8 cellular contexts compared by ENCODE assay signal in genomic region chr1:59046730-59047157, GRCh38.
DNase-seq lines count a peak whose midpoint lies in the region; ATAC-seq and TF ChIP-seq lines count a peak whose summit lies in the region.

No MANE protein-coding gene starts in this region.

- H3K36me3 Mint-ChIP-seq in naive thymus-derived CD4-positive, alpha-beta T cell: peaks cover 0 to 47% (median 0%) of the 10 kb centered on the region in 5 donors

- no peak overlapping the region for H3K4me3 ChIP-seq in left ventricle myocardium inferior
- H3K4me3 ChIP-seq in naive thymus-derived CD4-positive, alpha-beta T cell (ENCODE audit: low read length): no peak overlapping the region

- H3K27ac ChIP-seq in left ventricle myocardium inferior (replicated peaks): no peak overlapping the region
- H3K27ac ChIP-seq in naive thymus-derived CD4-positive, alpha-beta T cell (ENCODE audit: low read depth, low read length): no peak overlapping the region

- intact Hi-C loops in left ventricle myocardium inferior (cut with micrococcal nuclease) (no loop called here), left ventricle myocardium superior (cut with micrococcal nuclease) (no loop called here)
- intact Hi-C loops in naive thymus-derived CD4-positive, alpha-beta T cell (cut with micrococcal nuclease): loop anchor here (1.0 to 10.0 kb wide), 9 partner anchors 26 to 651 kb away; partner anchors contain the start of genes FGGY (in 2 of the 2) and JUN (in 1 of the 2)

- H3K4me3 Mint-ChIP-seq in naive thymus-derived CD4-positive, alpha-beta T cell: peak overlapping the region in 8 of 10 donors; percentile 14 to 82 (median 34)

- ATAC-seq in left ventricle myocardium superior: no peak
- ATAC-seq in HG03159 (IDR thresholded peaks at IDR 0.05; ENCODE audit: unreplicated experiment): peak; percentile 98
- peak; percentile 84 for ATAC-seq in naive thymus-derived CD4-positive, alpha-beta T cell

- DNase-seq in left ventricle myocardium inferior (no peak), left ventricle myocardium superior (no peak), activated T-cell treated with anti-CD3 and anti-CD28 coated beads for 1 hour (ENCODE audit: low read depth) (peak; percentile 12), NCI-H2227 treated with DMSO at 0.1 percent for 48 hours (lab: John Stamatoyannopoulos, UW) (no peak), NCI-H748 (lab: John Stamatoyannopoulos, UW; ENCODE audit: unreplicated experiment) (no peak), hypothalamus (lab: John Stamatoyannopoulos, UW) (no peak)
- DNase-seq in naive thymus-derived CD4-positive, alpha-beta T cell: peak in 7 of 9 donors; percentile 18 to 49 (median 34)

- H3K36me3 ChIP-seq in left ventricle myocardium inferior: no peaks in the 10 kb centered on the region
- H3K36me3 ChIP-seq in naive thymus-derived CD4-positive, alpha-beta T cell (ENCODE audit: control insufficient read depth in 2 of 3, insufficient read depth in 3 of 3, low read length in 3 of 3): no peaks in the 10 kb centered on the region

- no peaks in the 10 kb centered on the region for H3K9me3 ChIP-seq in left ventricle myocardium inferior (replicated peaks)
- H3K9me3 ChIP-seq in naive thymus-derived CD4-positive, alpha-beta T cell (ENCODE audit: control insufficient read depth in 2 of 3, low read length in 3 of 3): no peaks in the 10 kb centered on the region

- H3K4me1 Mint-ChIP-seq in naive thymus-derived CD4-positive, alpha-beta T cell: peaks cover 26 to 65% (median 41%) of the 10 kb centered on the region in 7 donors

- H3K27me3 Mint-ChIP-seq in naive thymus-derived CD4-positive, alpha-beta T cell: no peaks in the 10 kb centered on the region

- POLR2A ChIA-PET in naive thymus-derived CD4-positive, alpha-beta T cell (lab: Charles Lee): interaction anchor here (0.9 to 1.3 kb wide), 3 partner anchors 10 to 12 kb away, joined by 3 to 5 read pairs (median 4); no protein-coding TSS in a partner anchor

- H3K9me3 Mint-ChIP-seq in naive thymus-derived CD4-positive, alpha-beta T cell: peaks cover 0 to 16% (median 0%) of the 10 kb centered on the region in 11 donors

- H3K27ac Mint-ChIP-seq in naive thymus-derived CD4-positive, alpha-beta T cell: peak overlapping the region; percentile 64 to 96 (median 77)

- no peaks in the 10 kb centered on the region for H3K27me3 ChIP-seq in left ventricle myocardium inferior (ENCODE audit: low read depth)
- no peaks in the 10 kb centered on the region for H3K27me3 ChIP-seq in naive thymus-derived CD4-positive, alpha-beta T cell (ENCODE audit: control insufficient read depth in 2 of 2, insufficient read depth in 2 of 2, low read length in 2 of 2)

- peaks cover 34% of the 10 kb centered on the region for H3K4me1 ChIP-seq in left ventricle myocardium inferior
- H3K4me1 ChIP-seq in naive thymus-derived CD4-positive, alpha-beta T cell (ENCODE audit: control insufficient read depth in 2 of 2, insufficient read depth in 2 of 2, low read length in 2 of 2): peaks cover 30% of the 10 kb centered on the region in 2 donors

- TF ChIP-seq CTCF in left ventricle myocardium inferior (IDR thresholded peaks at IDR 0.05; ENCODE audit: borderline replicate concordance): peak; percentile 10

- CTCF ChIA-PET in naive thymus-derived CD4-positive, alpha-beta T cell (lab: Charles Lee): interaction anchor here (0.9 to 1.8 kb wide), 2 partner anchors 19 to 192 kb away, joined by 3 to 4 read pairs; no protein-coding TSS in a partner anchor

Comparison
In these comparisons a context has a peak if more than half of its experiments do, and no peak if none do; other contexts are left out.
1. DNase-seq: peak in activated T-cell treated with anti-CD3 and anti-CD28 coated beads for 1 hour (single experiment) and naive thymus-derived CD4-positive, alpha-beta T cell (7 of 9); none in left ventricle myocardium inferior (single experiment), left ventricle myocardium superior (single experiment), NCI-H2227 treated with DMSO at 0.1 percent for 48 hours (single experiment), NCI-H748 (single experiment) and hypothalamus (0 of 51).
2. intact Hi-C loops: an anchor here in naive thymus-derived CD4-positive, alpha-beta T cell (1.0 to 10.0 kb wide); none called in left ventricle myocardium inferior and left ventricle myocardium superior.